Comparison of ENCODE assay signal across 12 cellular contexts in genomic region chr15:99474041-99474906, GRCh38.
DNase-seq lines count a peak whose midpoint lies in the region; ATAC-seq, FAIRE-seq and TF ChIP-seq lines count a peak whose summit lies in the region.
"Had no signal": no experiment of that assay in that cellular context is flagged by ENCODE, and none has a peak within 500 bp of the region (broad histone marks: within the 10 kb centered on the region; RNA-seq: fewer than 3 reads in every experiment).

No MANE protein-coding gene starts in this region.

- no peak overlapping the region for H3K9ac ChIP-seq in OCI-LY3 (ENCODE audit: low read length)
- H3K9ac ChIP-seq in MM.1S (ENCODE audit: low read length): no peak overlapping the region

- H2AFZ ChIP-seq in OCI-LY3 (ENCODE audit: low read depth, low read length) (no peak overlapping the region), MM.1S (ENCODE audit: low read length) (no peak overlapping the region)

- H4K20me1 ChIP-seq in OCI-LY3 (ENCODE audit: insufficient read depth, low read length) (no peaks in the 10 kb centered on the region), MM.1S (ENCODE audit: insufficient read depth, low read length) (no peaks in the 10 kb centered on the region)

- H3K27ac ChIP-seq in OCI-LY3 (ENCODE audit: low read length): no peak overlapping the region
- H3K27ac ChIP-seq in ectodermal cell (ENCODE audit: insufficient read depth, low read depth, low read length, poor library complexity, severe bottlenecking): peak overlapping the region; percentile 37
- H3K27ac ChIP-seq in lung (ENCODE audit: low read depth in 1 of 2, low read length in 1 of 2): peak overlapping the region; percentile 37 to 85
- H3K27ac ChIP-seq in suprapubic skin: peak overlapping the region; percentile 12
- H3K27ac ChIP-seq in MM.1S (ENCODE audit: low read length): no peak overlapping the region
- H3K27ac ChIP-seq: neutrophil had no signal

- ATAC-seq in lung (ENCODE audit: insufficient read depth, low FRiP score) (no peak), GM21381 (IDR thresholded peaks at IDR 0.05; ENCODE audit: unreplicated experiment) (no peak), HG02852 (IDR thresholded peaks at IDR 0.05; ENCODE audit: unreplicated experiment) (no peak)

- no peak for TF ChIP-seq CTCF in OCI-LY3 (IDR thresholded peaks at IDR 0.05; ENCODE audit: low read depth, low read length)
- TF ChIP-seq CTCF in lung (IDR thresholded peaks at IDR 0.05; ENCODE audit: control extremely low read depth, extremely low read depth): no peak
- TF ChIP-seq CTCF in suprapubic skin (IDR thresholded peaks at IDR 0.05): no peak
- TF ChIP-seq CTCF in MM.1S (IDR thresholded peaks at IDR 0.05; ENCODE audit: low read length): no peak

- H3K9me2 ChIP-seq in MM.1S (replicated peaks; ENCODE audit: insufficient read depth, low read length): no peaks in the 10 kb centered on the region

- H3K79me2 ChIP-seq in OCI-LY3 (ENCODE audit: low read length) (no peaks in the 10 kb centered on the region), MM.1S (ENCODE audit: low read length) (no peaks in the 10 kb centered on the region)

- TF ChIP-seq EP300 in suprapubic skin (IDR thresholded peaks at IDR 0.05): no peak

- H3K36me3 ChIP-seq in OCI-LY3 (replicated peaks; ENCODE audit: low read depth, low read length) (no peaks in the 10 kb centered on the region), ectodermal cell (ENCODE audit: control insufficient read depth, insufficient read depth, low read length) (no peaks in the 10 kb centered on the region), lung (ENCODE audit: control insufficient read depth in 2 of 2, insufficient read depth in 2 of 2, low read length in 2 of 2) (no peaks in the 10 kb centered on the region), suprapubic skin (no peaks in the 10 kb centered on the region), MM.1S (replicated peaks; ENCODE audit: insufficient read depth, low read length) (no peaks in the 10 kb centered on the region)
- H3K36me3 ChIP-seq: neutrophil had no signal

- FAIRE-seq in RCC 7860 (lab: Jason Lieb, UNC): no peak

- H3F3A ChIP-seq in MM.1S (ENCODE audit: insufficient read depth, low read length): no peaks in the 10 kb centered on the region

- H3K4me3 ChIP-seq in OCI-LY3 (ENCODE audit: low read length): no peak overlapping the region
- no peak overlapping the region for H3K4me3 ChIP-seq in ectodermal cell (ENCODE audit: insufficient read depth, low read depth, low read length)
- H3K4me3 ChIP-seq in lung: no peak overlapping the region
- H3K4me3 ChIP-seq in suprapubic skin: no peak overlapping the region
- H3K4me3 ChIP-seq in MM.1S (ENCODE audit: low read length): no peak overlapping the region

- DNase-seq in lung (ENCODE audit: low spot score) (no peak), suprapubic skin (ENCODE audit: low spot score in 2 of 2) (peak in 1 of 2 donors; percentile 67), MM.1S (no peak), RCC 7860 (ENCODE audit: low spot score) (no peak)
- DNase-seq: NCI-H2081 treated with DMSO at 0.1 percent for 48 hours; SHP77 treated with DMSO at 0.1 percent for 48 hours; stimulated activated CD4-positive, alpha-beta T cell treated with anti-CD3 and anti-CD28 coated beads, Interleukin-4, amount 100 ng/mL, for 24 hours had no signal

- H3K9me3 ChIP-seq in OCI-LY3 (ENCODE audit: insufficient read depth, low read length): no peaks in the 10 kb centered on the region
- H3K9me3 ChIP-seq in ectodermal cell (ENCODE audit: control insufficient read depth, low read length): no peaks in the 10 kb centered on the region
- no peaks in the 10 kb centered on the region for H3K9me3 ChIP-seq in lung (ENCODE audit: control insufficient read depth in 2 of 2, insufficient read depth in 1 of 2, low read length in 1 of 2)
- H3K9me3 ChIP-seq in suprapubic skin: no peaks in the 10 kb centered on the region
- no peaks in the 10 kb centered on the region for H3K9me3 ChIP-seq in MM.1S (replicated peaks; ENCODE audit: insufficient read depth, low read length)
- H3K9me3 ChIP-seq: neutrophil had no signal

- TF ChIP-seq POLR2A in suprapubic skin (IDR thresholded peaks at IDR 0.05): no peak

- peaks cover 8% of the 10 kb centered on the region; the same call in 1 of the 2 replicates for H3K27me3 ChIP-seq in OCI-LY3 (ENCODE audit: low read depth, low read length)
- H3K27me3 ChIP-seq in ectodermal cell (ENCODE audit: control insufficient read depth, insufficient read depth, low read length, poor library complexity, severe bottlenecking): no peaks in the 10 kb centered on the region
- no peaks in the 10 kb centered on the region for H3K27me3 ChIP-seq in lung (ENCODE audit: control insufficient read depth, insufficient read depth)
- H3K27me3 ChIP-seq in suprapubic skin: no peaks in the 10 kb centered on the region
- H3K27me3 ChIP-seq in MM.1S (replicated peaks; ENCODE audit: insufficient read depth, low read length): no peaks in the 10 kb centered on the region

- H3K4me1 ChIP-seq in OCI-LY3 (ENCODE audit: low read length) (peaks cover 24% of the 10 kb centered on the region), ectodermal cell (ENCODE audit: control insufficient read depth, insufficient read depth, low read length) (no peaks in the 10 kb centered on the region), lung (ENCODE audit: control insufficient read depth in 2 of 2, insufficient read depth in 2 of 2, low read length in 2 of 2) (peaks cover 10 to 11% of the 10 kb centered on the region in 2 donors), suprapubic skin (peaks cover 44% of the 10 kb centered on the region), MM.1S (ENCODE audit: low read length) (no peaks in the 10 kb centered on the region)

- WGBS in ectodermal cell, 2 experiments: 91 to 95% methylated on average over 20 of the region's 20 CpGs
- WGBS in lung, 2 donors: 67 to 77% methylated on average over 20 of the region's 20 CpGs
- 83% methylated on average over 19 of the region's 20 CpGs for WGBS in suprapubic skin

- 0 out of 2 replicates have a peak overlapping the region, but pooled peaks have one; percentile 3 for H3K4me2 ChIP-seq in OCI-LY3 (ENCODE audit: low read length)
- no peak overlapping the region for H3K4me2 ChIP-seq in MM.1S (ENCODE audit: low read depth, low read length)

Comparison
In these comparisons a context has a peak if more than half of its experiments do, and no peak if none do; other contexts are left out.
1. H3K27ac ChIP-seq: peak in ectodermal cell (single experiment), lung (2 of 2) and suprapubic skin (single experiment); none in OCI-LY3 (single experiment) and MM.1S (single experiment).